ENCODE assay signal across 6 cellular contexts in the genomic region with DNA sequence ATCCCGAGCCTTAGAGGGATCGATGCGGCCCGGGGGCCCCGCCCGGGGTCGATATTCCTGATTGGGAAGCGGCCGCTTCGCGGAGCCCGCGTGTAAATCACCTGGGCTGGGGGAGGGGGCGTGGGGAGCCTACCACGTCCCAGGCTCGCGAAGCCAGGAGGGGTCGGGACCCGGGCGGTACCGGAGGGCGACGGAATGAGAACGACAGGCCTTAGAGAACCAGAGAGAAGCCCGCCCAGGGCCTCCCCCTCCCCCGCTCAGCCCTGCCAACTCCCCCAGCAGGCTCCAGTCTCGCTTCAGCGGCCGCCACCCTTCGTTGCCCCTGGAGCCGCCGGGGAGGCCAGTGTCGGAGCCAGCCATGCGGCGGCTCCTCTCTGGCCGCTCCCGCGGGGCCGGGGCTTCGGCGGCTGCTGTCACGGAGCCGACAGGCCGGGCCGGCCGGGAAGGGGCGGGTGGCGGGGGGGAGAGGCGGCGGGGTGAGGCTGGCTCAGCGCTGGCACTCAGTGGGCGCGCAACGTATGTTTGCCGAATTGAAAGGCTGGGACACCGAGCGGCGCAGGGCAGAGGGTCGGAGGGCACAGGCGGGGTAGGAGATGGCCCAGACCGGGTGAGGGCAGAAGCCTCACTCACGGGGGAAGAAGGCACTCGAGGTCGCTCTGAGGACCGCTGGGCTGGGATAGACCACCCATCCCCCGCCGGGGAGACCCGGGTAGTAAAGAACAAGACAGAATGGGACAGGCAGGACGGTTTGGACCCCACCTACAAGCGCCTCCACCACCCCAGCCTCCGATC. TPM values are rescaled to one million over a fixed set of nuclear protein-coding genes. Genes with fewer than 3 reads are reported as not detected.
DNase-seq lines count a peak whose midpoint lies in the region; ATAC-seq, FAIRE-seq and TF ChIP-seq lines count a peak whose summit lies in the region.

No MANE protein-coding gene starts in this region.

- FAIRE-seq in bronchial epithelial cell (lab: Jason Lieb, UNC): no peak

- H3K27ac ChIP-seq in cardiac muscle cell (no peak overlapping the region), foreskin keratinocyte (no peak overlapping the region)

- H3K4me1 Mint-ChIP-seq in osteocyte (ENCODE audit: unreplicated experiment): peaks cover 41% of the 10 kb centered on the region

- H3K9me3 ChIP-seq in cardiac muscle cell (ENCODE audit: low read depth): no peaks in the 10 kb centered on the region

- ATAC-seq in foreskin keratinocyte: no peak

- H3K9me3 Mint-ChIP-seq in osteocyte (ENCODE audit: unreplicated experiment): no peaks in the 10 kb centered on the region

- H3K4me1 ChIP-seq in cardiac muscle cell (ENCODE audit: low read depth): peaks cover 19% of the 10 kb centered on the region
- no peaks in the 10 kb centered on the region for H3K4me1 ChIP-seq in foreskin keratinocyte

- H3K27me3 ChIP-seq in cardiac muscle cell (peaks cover 100% of the 10 kb centered on the region), bronchial epithelial cell (ENCODE audit: control insufficient read depth, insufficient read depth, low read length) (peaks cover 36% of the 10 kb centered on the region), foreskin keratinocyte (peaks cover 85% of the 10 kb centered on the region)

- DNase-seq in cardiac muscle cell (ENCODE audit: low read depth in 1 of 2, low spot score in 1 of 2): peak in 1 of 2 donors; percentile 62
- DNase-seq in cardiac septum (ENCODE audit: low spot score): no peak
- DNase-seq in bronchial epithelial cell (ENCODE audit: low read depth): no peak
- DNase-seq in osteocyte (ENCODE audit: extremely low spot score, unreplicated experiment): no peak
- no peak for DNase-seq in NCI-H774 (lab: John Stamatoyannopoulos, UW)
- DNase-seq in foreskin keratinocyte: no peak

- no peaks in the 10 kb centered on the region for H3K36me3 Mint-ChIP-seq in osteocyte (ENCODE audit: unreplicated experiment)

- intact Hi-C loops in cardiac septum (cut with DNase I): no loop called here

- H3K4me3 ChIP-seq in cardiac muscle cell (peak overlapping the region; percentile 38), bronchial epithelial cell (ENCODE audit: low read depth, low read length) (peak overlapping the region; percentile 13)

- H3K27ac Mint-ChIP-seq in osteocyte (ENCODE audit: unreplicated experiment): no peak overlapping the region

- H3K36me3 ChIP-seq in cardiac muscle cell: no peaks in the 10 kb centered on the region
- H3K36me3 ChIP-seq in bronchial epithelial cell (ENCODE audit: control insufficient read depth, insufficient read depth, low read length): no peaks in the 10 kb centered on the region

- H3K4me3 Mint-ChIP-seq in osteocyte (ENCODE audit: unreplicated experiment): peak overlapping the region; percentile 66

- TF ChIP-seq CTCF in cardiac muscle cell (IDR thresholded peaks at IDR 0.05; ENCODE audit: low read depth, low read length) (no peak), bronchial epithelial cell (IDR thresholded peaks at IDR 0.05; ENCODE audit: insufficient read depth, low read length, severe bottlenecking) (no peak), osteocyte (IDR thresholded peaks at IDR 0.05) (no peak), foreskin keratinocyte (conservative IDR thresholded peaks at IDR 0.05) (no peak)

- H3K27me3 Mint-ChIP-seq in osteocyte (ENCODE audit: unreplicated experiment): peaks cover 33% of the 10 kb centered on the region

RNA-seq across cellular contexts. Expression of a gene that starts 1.4 kb away (rescaled TPM):
- 0.48 and 0.49 TPM in 2 replicates for total RNA-seq in cardiac muscle cell
- polyA plus RNA-seq in cardiac muscle cell: 0.33 and 1.1 TPM in 2 replicates
- total RNA-seq in cardiac septum: 0.70 TPM
- 0.13 and 0.26 TPM in 2 replicates for total RNA-seq in bronchial epithelial cell
- 0.55 and 0.99 TPM in 2 replicates for total RNA-seq in osteocyte
- total RNA-seq in foreskin keratinocyte: 0.04 TPM in 1 of 2 replicates, not detected in the other
- not detected in 2 replicates for polyA plus RNA-seq in foreskin keratinocyte

RNA-seq across cellular contexts. Expression of a gene that starts 8.3 kb away (rescaled TPM):
- total RNA-seq in cardiac muscle cell (not detected in 2 replicates), cardiac septum (not detected), bronchial epithelial cell (0.13 TPM in 1 of 2 replicates, not detected in the other), osteocyte (0.16 TPM in 1 of 2 replicates, not detected in the other), foreskin keratinocyte (0.28 and 0.34 TPM in 2 replicates)
- polyA plus RNA-seq in cardiac muscle cell (not detected in 2 replicates), foreskin keratinocyte (0.29 and 0.48 TPM in 2 replicates)

RNA-seq across cellular contexts. Expression of a gene that starts 22.0 kb away (rescaled TPM):
- total RNA-seq in cardiac muscle cell (23.3 and 31.0 TPM in 2 replicates), cardiac septum (6.2 TPM), bronchial epithelial cell (21.3 and 33.4 TPM in 2 replicates), osteocyte (25.2 and 25.6 TPM in 2 replicates), foreskin keratinocyte (40.6 and 56.5 TPM in 2 replicates)
- polyA plus RNA-seq in cardiac muscle cell (43.1 and 50.0 TPM in 2 replicates), foreskin keratinocyte (24.8 and 30.6 TPM in 2 replicates)

RNA-seq across cellular contexts. Expression of a gene that starts 22.2 kb away (rescaled TPM):
- 8.0 and 72.9 TPM in 2 replicates for total RNA-seq in cardiac muscle cell
- 8.2 and 82.4 TPM in 2 replicates for polyA plus RNA-seq in cardiac muscle cell
- total RNA-seq in cardiac septum: not detected
- 2.6 and 5.2 TPM in 2 replicates for total RNA-seq in bronchial epithelial cell
- total RNA-seq in osteocyte: 8.0 and 9.6 TPM in 2 replicates
- 36.3 and 46.3 TPM in 2 replicates for total RNA-seq in foreskin keratinocyte
- polyA plus RNA-seq in foreskin keratinocyte: 41.2 and 59.7 TPM in 2 replicates

RNA-seq across cellular contexts. Expression of a gene that starts 50.3 kb away (rescaled TPM):
- total RNA-seq in cardiac muscle cell (0.53 and 4.0 TPM in 2 replicates), cardiac septum (0.38 TPM), bronchial epithelial cell (0.26 and 0.51 TPM in 2 replicates), osteocyte (not detected in 2 replicates), foreskin keratinocyte (0.34 TPM in 1 of 2 replicates, not detected in the other)
- polyA plus RNA-seq in cardiac muscle cell (1.1 and 1.8 TPM in 2 replicates), foreskin keratinocyte (0.04 TPM in 1 of 2 replicates, not detected in the other)
